ENCODE assay signal across 8 cellular contexts in the genomic region with DNA sequence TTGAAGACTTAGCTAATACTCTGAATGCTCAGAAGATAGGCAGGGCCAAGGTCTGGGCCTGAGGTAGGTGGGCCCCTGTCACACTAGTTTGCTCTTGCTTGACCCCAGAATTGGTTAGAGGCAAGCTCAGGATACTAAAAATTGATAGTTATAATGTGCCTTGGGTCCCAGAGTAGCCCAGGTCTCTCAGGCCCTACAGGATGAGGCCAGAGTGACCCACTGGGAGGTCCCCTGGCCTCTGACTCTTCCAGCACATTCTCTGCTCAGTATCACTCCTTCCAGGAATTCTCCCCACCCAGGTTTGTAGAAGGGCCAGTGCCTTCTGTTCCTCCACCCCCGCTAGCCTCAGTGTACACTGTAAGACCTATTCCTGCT. TPM values are rescaled to one million over a fixed set of nuclear protein-coding genes. Genes with fewer than 3 reads are reported as not detected.
A peak's percentile ranks its signal among the peaks of the same experiment; 100 is the strongest.
DNase-seq lines count a peak whose midpoint lies in the region; ATAC-seq and TF ChIP-seq lines count a peak whose summit lies in the region.

No MANE protein-coding gene starts in this region.

- H3K79me2 ChIP-seq in osteoblast (ENCODE audit: insufficient read depth, low read length) = peaks cover 27% of the 10 kb centered on the region

- H3K4me2 ChIP-seq in osteoblast (ENCODE audit: insufficient read depth, low read length) = peak overlapping the region; percentile 96

- TF ChIP-seq POLR2A in Peyer's patch (IDR thresholded peaks at IDR 0.05) = no peak

- no peak overlapping the region for H3K4me3 ChIP-seq in CD4-positive, CD25-positive, alpha-beta regulatory T cell (ENCODE audit: low read depth, low read length)
- H3K4me3 ChIP-seq in Peyer's patch (peak overlapping the region; percentile 52 to 84 (median 60)), osteoblast (ENCODE audit: insufficient read depth, low read length) (peak overlapping the region; percentile 91)

- peaks cover 21% of the 10 kb centered on the region for H3K27me3 Mint-ChIP-seq in CD4-positive, CD25-positive, alpha-beta regulatory T cell
- peaks cover 5% of the 10 kb centered on the region for H3K27me3 Mint-ChIP-seq in endothelial cell (ENCODE audit: unreplicated experiment)

- ATAC-seq in CD4-positive, CD25-positive, alpha-beta regulatory T cell (ENCODE audit: low read depth in 2 of 2) = no peak

- no peaks in the 10 kb centered on the region for H3K36me3 Mint-ChIP-seq in CD4-positive, CD25-positive, alpha-beta regulatory T cell
- H3K36me3 Mint-ChIP-seq in endothelial cell (ENCODE audit: low read depth, unreplicated experiment) = peaks cover 5% of the 10 kb centered on the region

- TF ChIP-seq CTCF in Peyer's patch (IDR thresholded peaks at IDR 0.05) (no peak), endothelial cell (IDR thresholded peaks at IDR 0.05; ENCODE audit: unreplicated experiment) (no peak), osteoblast (IDR thresholded peaks at IDR 0.05; ENCODE audit: extremely low read depth, low read depth, low read length) (no peak)

- peaks cover 0 to 4% of the 10 kb centered on the region in 2 experiments for H3K9me3 ChIP-seq in CD4-positive, CD25-positive, alpha-beta regulatory T cell (ENCODE audit: control insufficient read depth in 2 of 2, low read length in 2 of 2)
- no peaks in the 10 kb centered on the region for H3K9me3 ChIP-seq in Peyer's patch
- no peaks in the 10 kb centered on the region for H3K9me3 ChIP-seq in osteoblast (ENCODE audit: low read depth, low read length)

- H4K20me1 ChIP-seq in osteoblast (ENCODE audit: insufficient read depth, low read length) = no peaks in the 10 kb centered on the region

- H3K27ac Mint-ChIP-seq in CD4-positive, CD25-positive, alpha-beta regulatory T cell = peak overlapping the region in 2 of 3 donors; percentile 60 to 69
- H3K27ac Mint-ChIP-seq in endothelial cell (ENCODE audit: unreplicated experiment) = peak overlapping the region; percentile 38

- no peaks in the 10 kb centered on the region for H3K36me3 ChIP-seq in CD4-positive, CD25-positive, alpha-beta regulatory T cell (ENCODE audit: control insufficient read depth, insufficient read depth, low read length)
- H3K36me3 ChIP-seq in Peyer's patch (no peaks in the 10 kb centered on the region), osteoblast (ENCODE audit: insufficient read depth, low read length) (no peaks in the 10 kb centered on the region)

- H2AFZ ChIP-seq in osteoblast (ENCODE audit: low read length) = peak overlapping the region; percentile 100

- H3K9me3 Mint-ChIP-seq in CD4-positive, CD25-positive, alpha-beta regulatory T cell = peaks cover 0 to 2% (median 0%) of the 10 kb centered on the region in 7 donors
- H3K9me3 Mint-ChIP-seq in endothelial cell (ENCODE audit: unreplicated experiment) = no peaks in the 10 kb centered on the region

- no peak for DNase-seq in CD4-positive, CD25-positive, alpha-beta regulatory T cell
- DNase-seq in Peyer's patch (no peak), endothelial cell (ENCODE audit: low spot score) (no peak), osteoblast (ENCODE audit: insufficient read length, low spot score, missing footprints) (peak; percentile 13), globus pallidus (ENCODE audit: low spot score) (no peak), RKO (ENCODE audit: low spot score) (no peak), H4 (ENCODE audit: low spot score) (no peak), GM19240 (ENCODE audit: insufficient read length, low spot score) (no peak)

- peak overlapping the region; percentile 79 to 88 (median 82) for H3K4me3 Mint-ChIP-seq in CD4-positive, CD25-positive, alpha-beta regulatory T cell
- peak overlapping the region; percentile 79 for H3K4me3 Mint-ChIP-seq in endothelial cell (ENCODE audit: unreplicated experiment)

- peaks cover 0 to 20% (median 7%) of the 10 kb centered on the region in 4 donors for H3K4me1 Mint-ChIP-seq in CD4-positive, CD25-positive, alpha-beta regulatory T cell
- peaks cover 7% of the 10 kb centered on the region for H3K4me1 Mint-ChIP-seq in endothelial cell (ENCODE audit: unreplicated experiment)

- H3K27me3 ChIP-seq in CD4-positive, CD25-positive, alpha-beta regulatory T cell (ENCODE audit: control insufficient read depth, insufficient read depth, low read length) = no peaks in the 10 kb centered on the region
- H3K27me3 ChIP-seq in Peyer's patch (no peaks in the 10 kb centered on the region), osteoblast (ENCODE audit: insufficient read depth, low read length) (no peaks in the 10 kb centered on the region)

- H3K27ac ChIP-seq in CD4-positive, CD25-positive, alpha-beta regulatory T cell (ENCODE audit: insufficient read depth, low read length, poor library complexity, severe bottlenecking) = no peak overlapping the region
- peak overlapping the region; percentile 58 to 82 (median 70) for H3K27ac ChIP-seq in Peyer's patch
- no peak overlapping the region for H3K27ac ChIP-seq in osteoblast (ENCODE audit: low read depth, low read length)

- peaks cover 24% of the 10 kb centered on the region for H3K4me1 ChIP-seq in CD4-positive, CD25-positive, alpha-beta regulatory T cell (ENCODE audit: control insufficient read depth, insufficient read depth, low read length, poor library complexity, severe bottlenecking)
- H3K4me1 ChIP-seq in Peyer's patch = peaks cover 0 to 37% (median 4%) of the 10 kb centered on the region in 4 donors
- peaks cover 32% of the 10 kb centered on the region for H3K4me1 ChIP-seq in osteoblast (ENCODE audit: insufficient read depth, low read length)

RNA-seq across cellular contexts. Expression of a gene that starts 0.7 kb away (rescaled TPM):
- 0.72 TPM for total RNA-seq in CD4-positive, CD25-positive, alpha-beta regulatory T cell
- 1 to 10 TPM in 1 of 4 donors, under 1 TPM in 3; 0.32 to 2.6 (median 0.76) TPM for polyA plus RNA-seq in CD4-positive, CD25-positive, alpha-beta regulatory T cell
- total RNA-seq in Peyer's patch (10 to 100 TPM in 1 of 4 donors, 1 to 10 TPM in 3; 3.9 to 13.7 (median 9.5) TPM), endothelial cell (ENCODE audit: unreplicated experiment) (16.7 TPM), osteoblast (16.6 and 18.3 TPM in 2 replicates)
- 2.0 and 2.5 TPM in 2 replicates for total RNA-seq in H4 (2014; rRNA removed; shearing (Covaris generic))

RNA-seq across cellular contexts. Expression of a gene that starts 4.6 kb away (rescaled TPM):
- 12.9 TPM for total RNA-seq in CD4-positive, CD25-positive, alpha-beta regulatory T cell
- 1 to 10 TPM in 2 of 4 donors, under 1 TPM in 2; 0.76 to 2.2 (median 1.3) TPM for polyA plus RNA-seq in CD4-positive, CD25-positive, alpha-beta regulatory T cell
- 10 to 100 TPM; 12.4 to 39.3 (median 37.5) TPM for total RNA-seq in Peyer's patch
- 24.8 TPM for total RNA-seq in endothelial cell (ENCODE audit: unreplicated experiment)
- 19.2 and 22.8 TPM in 2 replicates for total RNA-seq in osteoblast
- total RNA-seq in H4 (2014; rRNA removed; shearing (Covaris generic)) = 24.1 and 25.4 TPM in 2 replicates

RNA-seq across cellular contexts. Expression of a gene that starts 37.9 kb away (rescaled TPM):
- total RNA-seq in CD4-positive, CD25-positive, alpha-beta regulatory T cell = 1.4 TPM
- under 1 TPM in 1 of 4 donors, not detected in 3; 0.57 TPM for polyA plus RNA-seq in CD4-positive, CD25-positive, alpha-beta regulatory T cell
- total RNA-seq in Peyer's patch (100 to 1,000 TPM; 293 to 476 (median 348) TPM), endothelial cell (ENCODE audit: unreplicated experiment) (259 TPM), osteoblast (355 and 450 TPM in 2 replicates)
- total RNA-seq in H4 (2014; rRNA removed; shearing (Covaris generic)) = 40.7 and 43.8 TPM in 2 replicates

RNA-seq across cellular contexts. Expression of a gene that starts 50.1 kb away (rescaled TPM):
- total RNA-seq in CD4-positive, CD25-positive, alpha-beta regulatory T cell = 57.8 TPM
- polyA plus RNA-seq in CD4-positive, CD25-positive, alpha-beta regulatory T cell = 10 to 100 TPM; 23.4 to 29.2 (median 25.4) TPM
- total RNA-seq in Peyer's patch (10 to 100 TPM; 42.9 to 96.0 (median 61.8) TPM), endothelial cell (ENCODE audit: unreplicated experiment) (38.8 TPM), osteoblast (37.1 and 49.6 TPM in 2 replicates)
- 18.4 and 18.5 TPM in 2 replicates for total RNA-seq in H4 (2014; rRNA removed; shearing (Covaris generic))

Comparison
In these comparisons a context has a peak if more than half of its experiments do, and no peak if none do; other contexts are left out.
1. H3K27ac ChIP-seq: peak in Peyer's patch (4 of 4); none in CD4-positive, CD25-positive, alpha-beta regulatory T cell (single experiment) and osteoblast (single experiment).
2. RNA of a gene that starts 37.9 kb away (total RNA-seq): 355 to 450 TPM in osteoblast, 293 to 476 TPM in Peyer's patch, 259 TPM in endothelial cell (single experiment) and 40.7 to 43.8 TPM in H4; 1.4 TPM in CD4-positive, CD25-positive, alpha-beta regulatory T cell (single experiment); every median in the first group is over 10 times any median in the second.